Comparison of ENCODE assay signal across 16 cellular contexts in genomic region chr4:48369771-48370170, GRCh38. TPM values are rescaled to one million over a fixed set of nuclear protein-coding genes. Genes with fewer than 3 reads are reported as not detected.
DNase-seq lines count a peak whose midpoint lies in the region; ATAC-seq and TF ChIP-seq lines count a peak whose summit lies in the region.
"Had no signal": no experiment of that assay in that cellular context is flagged by ENCODE, and none has a peak within 500 bp of the region (broad histone marks: within the 10 kb centered on the region; RNA-seq: fewer than 3 reads in every experiment).

No MANE protein-coding gene starts in this region.

- peaks cover 62% of the 10 kb centered on the region for H3K4me1 Mint-ChIP-seq in CD8-positive, alpha-beta T cell (ENCODE audit: low read depth)
- H3K4me1 Mint-ChIP-seq in H9 (peaks cover 33% of the 10 kb centered on the region in 2 experiments), neural progenitor cell (no peaks in the 10 kb centered on the region)
- peaks cover 19% of the 10 kb centered on the region for H3K4me1 Mint-ChIP-seq in activated T-helper 17 cell treated with anti-CD3 and anti-CD28 coated beads, Interleukin-2, amount 50 U/mL, for 72 hours

- no peak for ATAC-seq in CD8-positive, alpha-beta T cell
- no peak for ATAC-seq in activated T-helper 17 cell treated with anti-CD3 and anti-CD28 coated beads, Interleukin-2, amount 50 U/mL, for 72 hours (replicated peaks)
- ATAC-seq in GM18858 (IDR thresholded peaks at IDR 0.05; ENCODE audit: unreplicated experiment), result no peak
- ATAC-seq: PC-3 had no signal

- H4K8ac ChIP-seq in H9 (replicated peaks; ENCODE audit: insufficient read length, low read depth, low read length), result no peak overlapping the region

- H3K9me3 Mint-ChIP-seq in CD8-positive, alpha-beta T cell, result no peaks in the 10 kb centered on the region
- peaks cover 11% of the 10 kb centered on the region in 2 experiments for H3K9me3 Mint-ChIP-seq in H9
- no peaks in the 10 kb centered on the region for H3K9me3 Mint-ChIP-seq in activated T-helper 17 cell treated with anti-CD3 and anti-CD28 coated beads, Interleukin-2, amount 50 U/mL, for 72 hours
- H3K9me3 Mint-ChIP-seq in neural progenitor cell, result peaks cover 21% of the 10 kb centered on the region
- H3K9me3 Mint-ChIP-seq: CD4-positive, alpha-beta T cell had no signal

- no peak overlapping the region for H3K4me3 Mint-ChIP-seq in CD8-positive, alpha-beta T cell
- no peak overlapping the region for H3K4me3 Mint-ChIP-seq in H9
- H3K4me3 Mint-ChIP-seq in activated T-helper 17 cell treated with anti-CD3 and anti-CD28 coated beads, Interleukin-2, amount 50 U/mL, for 72 hours, result no peak overlapping the region
- no peak overlapping the region for H3K4me3 Mint-ChIP-seq in neural progenitor cell
- H3K4me3 Mint-ChIP-seq: CD4-positive, alpha-beta T cell had no signal

- intact Hi-C loops in CD8-positive, alpha-beta T cell (cut with DNase I, micrococcal nuclease), result loop anchor here in 1 of 2 experiments (2.0 kb wide), 1 partner anchor 15 kb away; no protein-coding TSS in a partner anchor
- intact Hi-C loops in cardiac septum (cut with DNase I), result no loop called here

- H3K36me3 Mint-ChIP-seq in CD8-positive, alpha-beta T cell, result peaks cover 20% of the 10 kb centered on the region
- H3K36me3 Mint-ChIP-seq in H9 (ENCODE audit: insufficient read depth in 1 of 3, low read depth in 3 of 3), result peaks cover 7 to 22% (median 10%) of the 10 kb centered on the region in 3 experiments
- H3K36me3 Mint-ChIP-seq in activated T-helper 17 cell treated with anti-CD3 and anti-CD28 coated beads, Interleukin-2, amount 50 U/mL, for 72 hours (ENCODE audit: low read depth), result peaks cover 18% of the 10 kb centered on the region
- H3K36me3 Mint-ChIP-seq in neural progenitor cell, result peaks cover 22% of the 10 kb centered on the region

- H3K4ac ChIP-seq in H9 (ENCODE audit: low read depth, low read length), result no peak overlapping the region

- WGBS in H9 (ENCODE audit: extremely low coverage, insufficient read length, low lambda C conversion rate), result no CpG with 5 or more reads among the region's 2 CpGs

- H3K23me2 ChIP-seq in H9 (ENCODE audit: insufficient read length, low read depth, low read length, poor library complexity, severe bottlenecking), result no peaks in the 10 kb centered on the region

- no peak overlapping the region for H2BK5ac ChIP-seq in H9 (ENCODE audit: insufficient read length, low read length)

- H3K27me3 Mint-ChIP-seq in CD8-positive, alpha-beta T cell (ENCODE audit: low read depth), result no peaks in the 10 kb centered on the region
- no peaks in the 10 kb centered on the region for H3K27me3 Mint-ChIP-seq in H9 (ENCODE audit: low read depth)
- no peaks in the 10 kb centered on the region for H3K27me3 Mint-ChIP-seq in activated T-helper 17 cell treated with anti-CD3 and anti-CD28 coated beads, Interleukin-2, amount 50 U/mL, for 72 hours
- peaks cover 3% of the 10 kb centered on the region for H3K27me3 Mint-ChIP-seq in neural progenitor cell (ENCODE audit: insufficient read depth, low read depth)
- H3K27me3 Mint-ChIP-seq: CD4-positive, alpha-beta T cell had no signal

- no peak overlapping the region for H4K91ac ChIP-seq in H9 (ENCODE audit: insufficient read length, low read depth, low read length)

- H3K9ac ChIP-seq in H9 (ENCODE audit: extremely low read depth, insufficient read length, low read length) (no peak overlapping the region), neural progenitor cell (no peak overlapping the region)

- DNase-seq in CD8-positive, alpha-beta T cell, result no peak
- no peak for DNase-seq in H9
- DNase-seq in neural progenitor cell (ENCODE audit: low spot score), result no peak
- no peak for DNase-seq in cardiac septum (ENCODE audit: low spot score)
- no peak for DNase-seq in NCI-H2196 treated with DMSO at 0.1 percent for 48 hours (lab: John Stamatoyannopoulos, UW; ENCODE audit: unreplicated experiment)
- DNase-seq: AML-193; CD4-positive, alpha-beta T cell; DND-41; HCEC 1CT; NCI-H1105; NCI-H1694 treated with DMSO at 0.1 percent for 48 hours; NCI-H446; NCI-H748 treated with DMSO at 0.1 percent for 48 hours; PC-3 had no signal

- H2AFZ ChIP-seq in H9 (ENCODE audit: low read length) (no peak overlapping the region), neural progenitor cell (replicated peaks) (no peak overlapping the region)

- peaks cover 5% of the 10 kb centered on the region; the same call in 1 of the 2 replicates for H3K79me2 ChIP-seq in H9 (ENCODE audit: insufficient read depth, low read length)
- peaks cover 79% of the 10 kb centered on the region for H3K79me2 ChIP-seq in neural progenitor cell (ENCODE audit: low read depth)

- no peak overlapping the region for H3K4me2 ChIP-seq in H9 (ENCODE audit: insufficient read depth, insufficient read length, low read length)
- no peak overlapping the region for H3K4me2 ChIP-seq in neural progenitor cell

- H2BK15ac ChIP-seq in H9 (ENCODE audit: low read depth, low read length), result no peak overlapping the region

- no peak overlapping the region for H2BK20ac ChIP-seq in H9 (ENCODE audit: low read depth, low read length, poor library complexity, severe bottlenecking)

- H3K27ac ChIP-seq in CD8-positive, alpha-beta T cell (ENCODE audit: low read depth, low read length), result no peak overlapping the region
- H3K27ac ChIP-seq in H9 (ENCODE audit: insufficient read length, low read depth, low read length) (no peak overlapping the region), neural progenitor cell (peak overlapping the region; percentile 26)

- no peak overlapping the region for H2BK12ac ChIP-seq in H9 (ENCODE audit: insufficient read length, low read depth, low read length)

- H3K18ac ChIP-seq in H9 (ENCODE audit: insufficient read length, low read depth, low read length), result no peak overlapping the region

- no peak overlapping the region for H3K56ac ChIP-seq in H9 (ENCODE audit: insufficient read length, low read depth, low read length)

- no peak overlapping the region for H3T11ph ChIP-seq in H9 (ENCODE audit: low read length)

- H2BK120ac ChIP-seq in H9 (ENCODE audit: low read depth, low read length, poor library complexity, severe bottlenecking), result no peak overlapping the region

- H3K27ac Mint-ChIP-seq in CD8-positive, alpha-beta T cell, result peak overlapping the region; percentile 23
- H3K27ac Mint-ChIP-seq in H9 (peak overlapping the region in 2 of 3 experiments; percentile 10 to 74; a peak in 2 of 7 replicates), neural progenitor cell (no peak overlapping the region)
- peak overlapping the region; percentile 53 for H3K27ac Mint-ChIP-seq in activated T-helper 17 cell treated with anti-CD3 and anti-CD28 coated beads, Interleukin-2, amount 50 U/mL, for 72 hours
- H3K27ac Mint-ChIP-seq: CD4-positive, alpha-beta T cell had no signal

- H2AK5ac ChIP-seq in H9 (ENCODE audit: insufficient read length, low read length), result no peak overlapping the region

- no peak overlapping the region for H3K4me3 ChIP-seq in CD8-positive, alpha-beta T cell (ENCODE audit: low read depth, low read length)
- no peak overlapping the region for H3K4me3 ChIP-seq in neural progenitor cell

- H3K79me1 ChIP-seq in H9 (ENCODE audit: insufficient read depth, low read depth, low read length, poor library complexity, severe bottlenecking), result peaks cover 3% of the 10 kb centered on the region

- POLR2A ChIA-PET in CD8-positive, alpha-beta T cell (lab: Charles Lee), result no interaction called here

- no peaks in the 10 kb centered on the region for H4K20me1 ChIP-seq in H9 (ENCODE audit: control insufficient read depth, insufficient read depth, insufficient read length)
- peaks cover 20% of the 10 kb centered on the region for H4K20me1 ChIP-seq in neural progenitor cell (ENCODE audit: low read depth)

- no peak overlapping the region for H3K23ac ChIP-seq in H9 (ENCODE audit: insufficient read length, low read depth, low read length)

- CTCF ChIA-PET in CD8-positive, alpha-beta T cell (lab: Charles Lee), result no interaction called here

- no peaks in the 10 kb centered on the region for H3K27me3 ChIP-seq in CD8-positive, alpha-beta T cell (ENCODE audit: insufficient read depth, low read length)
- no peaks in the 10 kb centered on the region for H3K27me3 ChIP-seq in H9 (ENCODE audit: insufficient read depth, low read length)
- H3K27me3 ChIP-seq in neural progenitor cell, result no peaks in the 10 kb centered on the region

- H3K4me1 ChIP-seq in CD8-positive, alpha-beta T cell (ENCODE audit: insufficient read depth, low read length), result peaks cover 10% of the 10 kb centered on the region
- H3K4me1 ChIP-seq in H9 (ENCODE audit: insufficient read depth, low read length), result no peaks in the 10 kb centered on the region
- H3K4me1 ChIP-seq in neural progenitor cell, result peaks cover 21% of the 10 kb centered on the region

- no peak for TF ChIP-seq CTCF in CD8-positive, alpha-beta T cell (IDR thresholded peaks at IDR 0.05)
- TF ChIP-seq CTCF in H9 (conservative IDR thresholded peaks at IDR 0.05) (no peak), neural progenitor cell (IDR thresholded peaks at IDR 0.05) (no peak)

- no peaks in the 10 kb centered on the region for H3K36me3 ChIP-seq in CD8-positive, alpha-beta T cell (ENCODE audit: insufficient read depth, low read length)
- no peaks in the 10 kb centered on the region for H3K36me3 ChIP-seq in neural progenitor cell

- no peak overlapping the region for H4K5ac ChIP-seq in H9 (ENCODE audit: insufficient read length, low read depth, low read length)

- H3K9me3 ChIP-seq in CD8-positive, alpha-beta T cell (ENCODE audit: low read length), result no peaks in the 10 kb centered on the region
- H3K9me3 ChIP-seq in H9 (ENCODE audit: control insufficient read depth, low read depth, low read length), result no peaks in the 10 kb centered on the region
- no peaks in the 10 kb centered on the region for H3K9me3 ChIP-seq in neural progenitor cell (ENCODE audit: low read depth)

- H3K14ac ChIP-seq in H9 (ENCODE audit: insufficient read depth, low read length), result no peak overlapping the region

- H3F3A ChIP-seq in neural progenitor cell (ENCODE audit: low read depth), result no peaks in the 10 kb centered on the region

RNA-seq across cellular contexts. Expression of gene SLAIN2, which starts 28.4 kb away (rescaled TPM):
- 10 to 100 TPM; 62.4 to 76.5 TPM for total RNA-seq in CD8-positive, alpha-beta T cell
- total RNA-seq in H9 (2021) (30.8 and 32.0 TPM in 2 replicates), neural progenitor cell (ENCODE audit: low replicate concordance) (25.4 and 44.0 TPM in 2 replicates), cardiac septum (159 TPM)
- 10 to 100 TPM; 38.5 to 52.0 TPM for total RNA-seq in activated T-helper 17 cell treated with anti-CD3 and anti-CD28 coated beads, Interleukin-2, amount 50 U/mL, for 72 hours
